ENCODE assay signal across 15 cellular contexts in genomic region chr12:115149685-115150378, GRCh38.
DNase-seq lines count a peak whose midpoint lies in the region; TF ChIP-seq lines count a peak whose summit lies in the region.
"Had no signal": no experiment of that assay in that cellular context is flagged by ENCODE, and none has a peak within 500 bp of the region (broad histone marks: within the 10 kb centered on the region; RNA-seq: fewer than 3 reads in every experiment).

No MANE protein-coding gene starts in this region.

- DNase-seq in AG04450 (ENCODE audit: low read depth, low spot score) = peak; percentile 95
- peak; percentile 88 for DNase-seq in HCEC 1CT
- peak; percentile 78 for DNase-seq in adipocyte (ENCODE audit: low read depth)
- DNase-seq in fibroblast of the conjunctiva (ENCODE audit: low read depth) = peak; percentile 67
- no peak for DNase-seq in stimulated activated CD4-positive, alpha-beta T cell treated with anti-CD3 and anti-CD28 coated beads, Interleukin-2, amount 100 ng/mL, for 24 hours
- DNase-seq in NCI-H748 treated with DMSO at 0.1 percent for 48 hours (lab: John Stamatoyannopoulos, UW) = no peak
- no peak for DNase-seq in activated naive CD4-positive, alpha-beta T cell (lab: John Stamatoyannopoulos, UW)
- DNase-seq in KBM-7 = no peak
- DNase-seq: activated CD4-positive, alpha-beta memory T cell treated with anti-CD3 and anti-CD28 coated beads for 36 hours; activated effector memory CD4-positive, alpha-beta T cell treated with anti-CD3 and anti-CD28 coated beads, Interleukin-2, amount 50 U/mL, for 16 hours; erythroblast; NCI-H1092 treated with DMSO at 0.1 percent for 48 hours; posterior cingulate gyrus had no signal

- H3K4me3 ChIP-seq in AG04450 (ENCODE audit: low read depth, low read length) (no peak overlapping the region), adipocyte (ENCODE audit: low read length) (no peak overlapping the region)
- H3K4me3 ChIP-seq: BLaER1 treated with 17β-estradiol and CSF1 and Interleukin-3, amounts not matched to agents 10 nM and 100 nM; HAP-1 had no signal

- in situ Hi-C loops in KBM-7 (cut with MboI; ENCODE audit: low pct_unique_long_range_greater_than_20kb, low sequenced_read_pairs) = no loop called here

- POLR2A ChIA-PET in AG04450 (lab: Yijun Ruan, JAX) = interaction anchor here (0.7 to 1.7 kb wide), 3 partner anchors 204 to 474 kb away, joined by 3 to 15 read pairs (median 4); partner anchors contain the start of gene TBX3

- H3K27me3 ChIP-seq in AG04450 (ENCODE audit: control insufficient read depth, insufficient read depth, low read length) (no peaks in the 10 kb centered on the region), adipocyte (replicated peaks; ENCODE audit: control insufficient read depth, insufficient read depth, low read length) (no peaks in the 10 kb centered on the region)
- H3K27me3 ChIP-seq: BLaER1 treated with 17β-estradiol and CSF1 and Interleukin-3, amounts not matched to agents 10 nM and 100 nM had no signal

- no peak overlapping the region for H3K9ac ChIP-seq in adipocyte (ENCODE audit: low read length)
- H3K9ac ChIP-seq: BLaER1 treated with 17β-estradiol and CSF1 and Interleukin-3, amounts not matched to agents 10 nM and 100 nM had no signal

- H3K27ac ChIP-seq in AG04450 (ENCODE audit: low read depth, low read length) = peak overlapping the region; percentile 97
- H3K27ac ChIP-seq: BLaER1 treated with 17β-estradiol and CSF1 and Interleukin-3, amounts not matched to agents 10 nM and 100 nM had no signal

- CTCF ChIA-PET in AG04450 (lab: Charles Lee) = interaction anchor here (1.0 to 1.6 kb wide), 2 partner anchors 466 to 525 kb away, joined by 3 to 6 read pairs; partner anchors contain the start of gene TBX3

- H3K4me1 ChIP-seq in adipocyte (ENCODE audit: control insufficient read depth, insufficient read depth, low read length) = peaks cover 4% of the 10 kb centered on the region
- H3K4me1 ChIP-seq: HAP-1 had no signal

- H3K36me3 ChIP-seq in adipocyte (ENCODE audit: control insufficient read depth, insufficient read depth, low read length, severe bottlenecking) = no peaks in the 10 kb centered on the region
- H3K36me3 ChIP-seq: BLaER1 treated with 17β-estradiol and CSF1 and Interleukin-3, amounts not matched to agents 10 nM and 100 nM; HAP-1 had no signal

- no peak for TF ChIP-seq CTCF in AG04450 (IDR thresholded peaks at IDR 0.05; ENCODE audit: low read depth, low read length)

- peaks cover 3% of the 10 kb centered on the region for H3K9me3 ChIP-seq in AG04450 (ENCODE audit: control insufficient read depth, insufficient read depth, low read length)
- H3K9me3 ChIP-seq in adipocyte (ENCODE audit: control insufficient read depth, low read length) = no peaks in the 10 kb centered on the region
- H3K9me3 ChIP-seq: HAP-1 had no signal

Comparison
In these comparisons a context has a peak if more than half of its experiments do, and no peak if none do; other contexts are left out.
1. DNase-seq: peak in AG04450 (single experiment), HCEC 1CT (single experiment), adipocyte (single experiment) and fibroblast of the conjunctiva (single experiment); none in stimulated activated CD4-positive, alpha-beta T cell treated with anti-CD3 and anti-CD28 coated beads, Interleukin-2, amount 100 ng/mL, for 24 hours (0 of 2), NCI-H748 treated with DMSO at 0.1 percent for 48 hours (single experiment), activated naive CD4-positive, alpha-beta T cell (0 of 4) and KBM-7 (single experiment).